1 cellular context compared by ENCODE assay signal in the genomic region with DNA sequence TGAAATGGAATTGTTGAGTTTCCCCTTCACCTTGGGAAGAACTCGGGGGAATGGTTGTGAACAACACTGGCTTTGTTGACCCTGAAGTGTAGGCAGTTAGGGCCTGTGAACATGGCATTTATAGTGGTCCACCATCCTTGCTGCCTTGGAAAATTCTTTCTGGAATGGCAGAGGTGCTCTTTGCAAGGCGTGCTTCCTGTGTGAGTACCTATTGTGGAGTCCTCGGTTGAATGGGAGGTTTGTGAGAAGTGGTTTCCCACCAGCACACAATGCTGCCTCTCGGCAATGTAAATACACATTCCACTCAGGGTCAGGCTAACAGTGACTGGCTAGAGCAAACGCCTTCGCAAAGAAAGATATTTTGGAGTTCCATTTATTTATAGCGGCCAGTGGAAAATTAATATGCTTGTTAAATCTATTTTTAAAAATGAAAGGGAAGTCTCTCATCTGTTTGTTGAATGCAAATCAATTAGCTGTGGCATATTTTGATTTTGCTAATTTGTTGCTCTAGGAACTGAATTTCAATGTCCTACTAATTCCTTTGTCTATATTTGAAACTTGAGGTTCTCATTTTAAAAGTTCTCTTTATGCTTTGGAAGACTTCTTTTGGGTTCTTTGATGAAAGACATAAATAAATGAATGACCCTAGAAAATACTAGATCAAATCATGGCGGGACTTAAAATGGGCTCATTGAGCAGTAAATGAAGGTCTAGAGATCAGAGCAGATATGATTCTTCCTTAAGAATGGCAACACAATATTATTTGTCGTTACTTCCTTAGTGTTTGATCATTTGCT.
TF ChIP-seq lines count a peak whose summit lies in the region.

No MANE protein-coding gene starts in this region.

TF ChIP-seq in IMR-90, 13 proteins besides CTCF, POLR2A, EP300 and RAD21 (continued from another document):
- TF ChIP-seq, protein P1, sequence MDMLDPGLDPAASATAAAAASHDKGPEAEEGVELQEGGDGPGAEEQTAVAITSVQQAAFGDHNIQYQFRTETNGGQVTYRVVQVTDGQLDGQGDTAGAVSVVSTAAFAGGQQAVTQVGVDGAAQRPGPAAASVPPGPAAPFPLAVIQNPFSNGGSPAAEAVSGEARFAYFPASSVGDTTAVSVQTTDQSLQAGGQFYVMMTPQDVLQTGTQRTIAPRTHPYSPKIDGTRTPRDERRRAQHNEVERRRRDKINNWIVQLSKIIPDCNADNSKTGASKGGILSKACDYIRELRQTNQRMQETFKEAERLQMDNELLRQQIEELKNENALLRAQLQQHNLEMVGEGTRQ (IDR thresholded peaks at IDR 0.05; ENCODE audit: low read depth, low read length), result no peak
- TF ChIP-seq RFX5 (IDR thresholded peaks at IDR 0.05; ENCODE audit: low read depth, low read length), result no peak
- no peak for TF ChIP-seq MXI1 (IDR thresholded peaks at IDR 0.05; ENCODE audit: borderline replicate concordance, low read depth, low read length)
- no peak for TF ChIP-seq FOS (IDR thresholded peaks at IDR 0.05; ENCODE audit: low read depth, low read length)
- TF ChIP-seq MAFK (IDR thresholded peaks at IDR 0.05; ENCODE audit: low read depth, low read length), result no peak
- TF ChIP-seq MAZ (IDR thresholded peaks at IDR 0.05; ENCODE audit: borderline replicate concordance, low read depth, low read length), result no peak
- TF ChIP-seq NFE2L2 (IDR thresholded peaks at IDR 0.05; ENCODE audit: low read depth, low read length), result no peak
TF ChIP-seq in IMR-90: peak in this region for 0.
